Comparison of ENCODE assay signal across 8 cellular contexts in the genomic region with DNA sequence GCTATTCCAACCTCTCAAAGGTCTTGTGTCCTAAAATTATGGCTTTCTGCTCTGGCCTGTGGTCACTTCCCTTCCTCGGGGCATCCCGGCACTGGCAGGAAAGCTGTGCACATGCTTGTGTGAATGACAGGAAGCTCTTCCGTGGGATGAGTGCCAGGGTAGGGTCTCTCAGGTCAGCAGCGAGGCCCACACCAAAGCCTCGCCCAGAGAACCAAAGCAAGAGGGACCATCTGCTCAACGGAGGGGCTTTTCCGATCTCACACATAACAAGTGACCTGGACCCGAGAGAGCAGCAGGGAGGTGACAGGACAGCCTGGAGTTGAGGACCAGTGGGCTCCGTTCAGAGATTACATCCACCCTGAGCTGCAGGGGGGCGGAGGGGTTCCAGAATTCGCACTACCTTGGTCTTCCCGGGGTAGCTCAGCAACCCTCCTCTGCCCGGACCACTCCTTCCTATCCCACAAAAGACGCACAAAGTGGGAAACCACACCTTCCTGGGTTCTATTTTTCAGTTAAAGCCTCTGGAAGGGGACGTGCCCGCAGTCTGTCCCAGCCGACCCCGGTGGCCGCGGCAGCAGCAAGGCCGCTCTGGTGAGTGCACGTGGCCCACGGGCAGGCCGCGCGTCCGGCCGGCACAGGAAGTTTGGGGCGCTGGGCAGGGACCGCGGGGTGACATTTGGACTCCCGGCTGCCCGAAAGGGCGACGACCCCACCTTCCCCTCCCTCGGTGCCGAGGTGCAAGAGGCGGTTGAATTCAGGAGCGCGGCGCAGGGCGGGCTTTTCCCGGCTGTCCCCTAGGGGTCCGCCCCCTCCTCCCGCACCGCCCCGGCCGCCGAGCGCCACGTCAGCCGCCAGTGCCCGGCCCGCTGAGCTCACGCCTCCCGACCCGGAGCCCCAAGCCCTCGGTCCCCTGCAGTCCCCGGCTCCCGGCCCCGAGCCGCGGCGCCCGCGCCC. TPM values are rescaled to one million over a fixed set of nuclear protein-coding genes. Genes with fewer than 3 reads are reported as not detected.
DNase-seq lines count a peak whose midpoint lies in the region; ATAC-seq and TF ChIP-seq lines count a peak whose summit lies in the region.

No MANE protein-coding gene starts in this region.

- intact Hi-C loops in ascending aorta (cut with DNase I) (loop anchor here (5.0 kb wide), 5 partner anchors 153 to 528 kb away; a partner anchor contains a TSS), sigmoid colon (cut with DNase I) (loop anchor here (2.0 to 5.0 kb wide), 3 partner anchors 88 to 183 kb away; a partner anchor contains a TSS)

- H3K4me3 ChIP-seq in ascending aorta (peak overlapping the region; percentile 99), sigmoid colon (peak overlapping the region; percentile 53 to 98 (median 88))

- TF ChIP-seq CTCF in ascending aorta (IDR thresholded peaks at IDR 0.05): no peak
- no peak for TF ChIP-seq CTCF in sigmoid colon (IDR thresholded peaks at IDR 0.05)

- H3K4me1 ChIP-seq in ascending aorta (peaks cover 3 to 9% of the 10 kb centered on the region in 2 donors), sigmoid colon (peaks cover 0 to 15% (median 15%) of the 10 kb centered on the region in 4 donors)

- no peak for TF ChIP-seq EP300 in sigmoid colon (IDR thresholded peaks at IDR 0.05)

- peak; percentile 38 to 53 for DNase-seq in AML-193 (lab: John Stamatoyannopoulos, UW)
- no peak for DNase-seq in ascending aorta (ENCODE audit: low spot score in 2 of 2)
- DNase-seq in hypothalamus (lab: John Stamatoyannopoulos, UW): peak in 35 of 51 donors; percentile 6 to 64 (median 30)
- DNase-seq in sigmoid colon: no peak

- TF ChIP-seq POLR2A in GM18526 (IDR thresholded peaks at IDR 0.05; ENCODE audit: extremely low read depth, insufficient read length) (peak; percentile 12), Raji (IDR thresholded peaks at IDR 0.05; ENCODE audit: insufficient read depth, low read depth, low read length) (peak; percentile 52; the same call in 1 of the 2 replicates), sigmoid colon (IDR thresholded peaks at IDR 0.05) (no peak)

- H3K27ac ChIP-seq in ascending aorta (peak overlapping the region in 1 of 2 donors; percentile 70), sigmoid colon (peak overlapping the region; percentile 72 to 78 (median 72))

- 2 to 5% methylated on average over 66 of the region's 66 CpGs for WGBS in sigmoid colon, 2 donors

- ATAC-seq in HG03159 (IDR thresholded peaks at IDR 0.05; ENCODE audit: unreplicated experiment) (peak; percentile 27), GM18861 (IDR thresholded peaks at IDR 0.05; ENCODE audit: unreplicated experiment) (no peak)

- H3K36me3 ChIP-seq in ascending aorta: no peaks in the 10 kb centered on the region
- H3K36me3 ChIP-seq in sigmoid colon: peaks cover 0 to under 1% (median under 1%) of the 10 kb centered on the region in 4 donors

- H3K27me3 ChIP-seq in ascending aorta (no peaks in the 10 kb centered on the region), sigmoid colon (no peaks in the 10 kb centered on the region)

- no peaks in the 10 kb centered on the region for H3K9me3 ChIP-seq in ascending aorta
- H3K9me3 ChIP-seq in sigmoid colon: no peaks in the 10 kb centered on the region

RNA-seq across cellular contexts. Expression of a gene that starts 1.0 kb away (rescaled TPM):
- total RNA-seq in ascending aorta (192 TPM), sigmoid colon (10 to 100 TPM; 48.1 to 64.9 (median 52.9) TPM)
- polyA plus RNA-seq in sigmoid colon: 10 to 100 TPM; 18.6 to 75.2 (median 29.1) TPM

Comparison
In these comparisons a context has a peak if more than half of its experiments do, and no peak if none do; other contexts are left out.
1. DNase-seq: peak in AML-193 (2 of 2) and hypothalamus (35 of 51); none in ascending aorta (0 of 2) and sigmoid colon (single experiment).
2. POLR2A ChIP-seq: peak in GM18526 (single experiment) and Raji (single experiment); none in sigmoid colon (0 of 2).